Comparison of ENCODE assay signal across 8 cellular contexts in the genomic region with DNA sequence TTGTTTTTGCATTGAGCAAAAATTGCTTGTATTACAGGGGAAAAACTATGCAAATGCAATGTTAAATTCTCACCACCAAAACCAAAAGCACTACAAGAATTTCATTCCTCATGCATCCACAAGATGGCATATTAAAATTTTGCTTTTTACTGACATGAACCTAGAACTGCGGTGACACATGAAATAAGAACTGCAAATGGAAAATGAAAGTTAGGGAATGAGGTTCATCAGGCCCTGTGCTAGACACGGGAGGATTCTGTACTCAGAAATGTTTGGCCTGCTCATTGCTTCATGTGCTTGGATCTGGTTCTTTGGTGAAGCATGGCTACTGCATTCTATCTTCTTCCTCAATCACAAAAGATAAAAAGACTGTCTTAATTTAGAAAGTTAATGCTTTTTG. TPM values are rescaled to one million over a fixed set of nuclear protein-coding genes. Genes with fewer than 3 reads are reported as not detected.
DNase-seq lines count a peak whose midpoint lies in the region; ATAC-seq lines count a peak whose summit lies in the region.

No MANE protein-coding gene starts in this region.

- H3K27ac Mint-ChIP-seq in effector memory CD8-positive, alpha-beta T cell, result peak overlapping the region in 1 of 2 donors; percentile 94

- H3K4me1 Mint-ChIP-seq in effector memory CD8-positive, alpha-beta T cell (ENCODE audit: low read depth in 2 of 2), result peaks cover 4 to 7% of the 10 kb centered on the region in 2 donors

- H3K9me3 Mint-ChIP-seq in effector memory CD8-positive, alpha-beta T cell, result no peaks in the 10 kb centered on the region

- no peaks in the 10 kb centered on the region for H3K36me3 ChIP-seq in mucosa of stomach (ENCODE audit: control insufficient read depth, insufficient read depth, low read length)

- H3K27me3 Mint-ChIP-seq in effector memory CD8-positive, alpha-beta T cell, result no peaks in the 10 kb centered on the region

- H3K4me3 Mint-ChIP-seq in effector memory CD8-positive, alpha-beta T cell, result peak overlapping the region; percentile 55 to 68

- peaks cover 6% of the 10 kb centered on the region for H3K4me1 ChIP-seq in mucosa of stomach (ENCODE audit: control insufficient read depth, insufficient read depth, low read length)

- H3K36me3 Mint-ChIP-seq in effector memory CD8-positive, alpha-beta T cell (ENCODE audit: insufficient read depth), result no peaks in the 10 kb centered on the region

- peak; percentile 22 for DNase-seq in activated CD4-positive, alpha-beta T cell treated with anti-CD3 and anti-CD28 coated beads for 48 hours
- DNase-seq in activated CD4-positive, alpha-beta T cell treated with anti-CD3 and anti-CD28 coated beads for 1 hour, result no peak
- DNase-seq in SK-N-DZ (ENCODE audit: low spot score) (peak; percentile 28), T-helper 9 cell (no peak)
- DNase-seq in effector memory CD8-positive, alpha-beta T cell, result peak in 2 of 3 experiments; percentile 4 to 17

- peak; percentile 92 for ATAC-seq in GM21423 (IDR thresholded peaks at IDR 0.05; ENCODE audit: unreplicated experiment)
- peak; percentile 86 for ATAC-seq in HG03571 (IDR thresholded peaks at IDR 0.05; ENCODE audit: unreplicated experiment)
- peak; percentile 97 for ATAC-seq in effector memory CD8-positive, alpha-beta T cell (replicated peaks)

- peak overlapping the region; percentile 1 for H3K9ac ChIP-seq in mucosa of stomach (ENCODE audit: low read length)

- no peaks in the 10 kb centered on the region for H3K9me3 ChIP-seq in mucosa of stomach (ENCODE audit: control insufficient read depth, low read length)

- no peaks in the 10 kb centered on the region for H3K27me3 ChIP-seq in mucosa of stomach (ENCODE audit: control insufficient read depth, insufficient read depth, low read length)

- no peak overlapping the region for H3K4me3 ChIP-seq in mucosa of stomach (ENCODE audit: low read length)

RNA-seq across cellular contexts. Expression of a gene that starts 9.1 kb away (rescaled TPM):
- 56.4 and 57.5 TPM in 2 replicates for polyA plus RNA-seq in SK-N-DZ (2014; cell fraction: cytosol; rRNA removed)
- polyA plus RNA-seq in SK-N-DZ (2014; cell fraction: nucleus; rRNA removed), result 13.1 and 15.6 TPM in 2 replicates

RNA-seq across cellular contexts. Expression of a gene that starts 55.6 kb away (rescaled TPM):
- polyA plus RNA-seq in SK-N-DZ (2014; cell fraction: cytosol; rRNA removed), result 0.12 and 0.23 TPM in 2 replicates
- polyA plus RNA-seq in SK-N-DZ (2014; cell fraction: nucleus; rRNA removed), result 0.22 and 0.25 TPM in 2 replicates

Comparison
In these comparisons a context has a peak if more than half of its experiments do, and no peak if none do; other contexts are left out.
1. DNase-seq: peak in activated CD4-positive, alpha-beta T cell treated with anti-CD3 and anti-CD28 coated beads for 48 hours (single experiment), SK-N-DZ (single experiment) and effector memory CD8-positive, alpha-beta T cell (2 of 3); none in activated CD4-positive, alpha-beta T cell treated with anti-CD3 and anti-CD28 coated beads for 1 hour (single experiment) and T-helper 9 cell (single experiment).
2. Peak in every context shown above with its lines, with median percentiles within 50 percentile points of each other: ATAC-seq.